ENCODE assay signal across 11 cellular contexts in the genomic region with DNA sequence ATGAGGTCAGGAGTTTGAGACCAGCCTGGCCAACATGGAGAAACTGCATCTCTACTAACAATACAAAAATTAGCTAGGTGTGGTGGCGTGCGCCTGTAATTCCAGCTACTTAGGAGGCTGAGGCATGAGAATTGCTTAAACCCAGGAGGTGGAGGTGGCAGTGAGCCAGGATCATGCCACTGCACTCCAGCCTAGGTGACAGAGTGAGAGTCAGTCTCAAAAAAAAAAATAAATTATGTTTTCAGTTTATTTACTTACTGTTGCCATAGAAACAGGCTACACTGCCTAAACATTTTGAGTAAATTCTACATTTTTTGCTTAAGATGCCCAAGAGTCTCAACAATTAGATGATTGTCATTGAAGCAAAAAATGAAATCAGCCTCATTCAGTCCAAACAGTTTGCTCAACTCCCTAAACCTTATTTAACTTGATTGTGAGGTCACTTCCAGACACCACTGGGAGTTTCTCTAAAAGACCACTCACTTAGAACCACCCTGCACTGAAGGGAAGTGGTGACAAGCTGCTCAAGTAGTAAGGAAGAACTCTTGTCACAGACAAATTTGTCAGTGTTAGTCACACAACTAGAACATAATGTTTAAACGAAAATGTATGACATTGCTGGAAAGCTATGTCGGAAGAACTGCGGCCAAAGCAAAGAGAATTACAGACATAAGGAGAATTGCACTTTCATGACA. TPM values are rescaled to one million over a fixed set of nuclear protein-coding genes. Genes with fewer than 3 reads are reported as not detected.
A peak's percentile ranks its signal among the peaks of the same experiment; 100 is the strongest.
DNase-seq lines count a peak whose midpoint lies in the region; ATAC-seq and TF ChIP-seq lines count a peak whose summit lies in the region.
"Had no signal": no experiment of that assay in that cellular context is flagged by ENCODE, and none has a peak within 500 bp of the region (broad histone marks: within the 10 kb centered on the region; RNA-seq: fewer than 3 reads in every experiment).

No MANE protein-coding gene starts in this region.

- intact Hi-C loops in IMR-90 (cut with micrococcal nuclease) = no loop called here

- H2BK15ac ChIP-seq in IMR-90 (ENCODE audit: low read depth, low read length) = 0 out of 3 replicates have a peak overlapping the region, but pooled peaks have one; percentile 17
- H2BK15ac ChIP-seq in mesendoderm (replicated peaks; ENCODE audit: low read depth) = no peak overlapping the region

- H3K4me2 ChIP-seq in IMR-90 (ENCODE audit: low read depth, low read length) (peak overlapping the region; percentile 93), mesendoderm (ENCODE audit: low read length) (no peak overlapping the region)

- H3K79me2 ChIP-seq in mesendoderm (ENCODE audit: control insufficient read depth, insufficient read depth, low read length) = no peaks in the 10 kb centered on the region

- peak overlapping the region; percentile 82 for H2BK5ac ChIP-seq in IMR-90 (ENCODE audit: low read depth, low read length, poor library complexity, severe bottlenecking)
- H2BK5ac ChIP-seq in mesendoderm (ENCODE audit: low read length) = no peak overlapping the region

- peak overlapping the region; percentile 34 for H3K27ac ChIP-seq in IMR-90 (ENCODE audit: insufficient read depth, low read length)
- no peak overlapping the region for H3K27ac ChIP-seq in mesendoderm (ENCODE audit: low read depth, low read length)

- no peak for TF ChIP-seq CTCF in IMR-90 (conservative IDR thresholded peaks at IDR 0.05; ENCODE audit: low read depth, low read length)

- peak overlapping the region; percentile 47; the same call in 1 of the 2 replicates for H2BK20ac ChIP-seq in IMR-90 (ENCODE audit: low read depth, low read length)

- H4K91ac ChIP-seq in IMR-90 (ENCODE audit: insufficient read depth, low read depth, low read length) = no peak overlapping the region; the same call in 1 of the 2 replicates

- DNase-seq in AG08395 (ENCODE audit: low spot score) = peak; percentile 70
- peak; percentile 92 for DNase-seq in IMR-90
- peak; percentile 83 for DNase-seq in dedifferentiated amniotic fluid mesenchymal stem cell (ENCODE audit: extremely low spot score)
- peak; percentile 40 for DNase-seq in mesendoderm
- no peak for DNase-seq in NCI-H510A (lab: John Stamatoyannopoulos, UW)
- DNase-seq in cerebellum (ENCODE audit: low spot score) = no peak
- DNase-seq: activated CD8-positive, alpha-beta memory T cell treated with anti-CD3 and anti-CD28 coated beads, Interleukin-2, amount 50 U/mL, for 4 hours; stimulated activated CD4-positive, alpha-beta T cell treated with anti-CD3 and anti-CD28 coated beads, Interleukin-12 subunit alpha, Interleukin-12 subunit beta, amount 100 ng/mL, for 4 hours had no signal

- CTCF ChIA-PET in IMR-90 (lab: Yijun Ruan, JAX) = interaction anchor here (0.5 kb wide), 1 partner anchor 161 kb away, joined by 12 read pairs; no protein-coding TSS in a partner anchor

- H4K8ac ChIP-seq in IMR-90 (ENCODE audit: low read depth in 2 of 2, low read length in 2 of 2) (peak overlapping the region in 1 of 2 experiments; percentile 41; a peak in 1 of 4 replicates), mesendoderm (ENCODE audit: low read depth, low read length) (no peak overlapping the region)

- H3K27me3 ChIP-seq in IMR-90 (ENCODE audit: control insufficient read depth, insufficient read depth, low read length) = no peaks in the 10 kb centered on the region
- H3K27me3 ChIP-seq in mesendoderm (ENCODE audit: insufficient read depth, low read length, poor library complexity) = no peaks in the 10 kb centered on the region

- peaks cover 7% of the 10 kb centered on the region; the same call in 1 of the 2 replicates for H3K4me1 ChIP-seq in IMR-90 (ENCODE audit: control insufficient read depth, insufficient read depth, low read length)
- H3K4me1 ChIP-seq in mesendoderm (ENCODE audit: control insufficient read depth, low read depth, low read length) = no peaks in the 10 kb centered on the region

- no peaks in the 10 kb centered on the region for H4K20me1 ChIP-seq in IMR-90 (ENCODE audit: insufficient read depth, low read length)

- no peaks in the 10 kb centered on the region for H3K9me3 ChIP-seq in IMR-90 (ENCODE audit: control insufficient read depth, insufficient read depth, low read length)

- dilution Hi-C loops in IMR-90 (cut with HindIII; ENCODE audit: low sequenced_read_pairs, unreplicated experiment) = no loop called here

- peak overlapping the region; percentile 71; the same call in 1 of the 2 replicates for H3K18ac ChIP-seq in IMR-90 (ENCODE audit: low read depth, low read length)
- no peak overlapping the region for H3K18ac ChIP-seq in mesendoderm (ENCODE audit: low read length)

- H3K14ac ChIP-seq in IMR-90 (replicated peaks; ENCODE audit: low read depth, low read length) = no peak overlapping the region; the same call in 1 of the 2 replicates

- peak; percentile 82 for ATAC-seq in IMR-90 (ENCODE audit: low read depth)
- no peak for ATAC-seq in GM18868 (IDR thresholded peaks at IDR 0.05; ENCODE audit: unreplicated experiment)
- ATAC-seq in HG02798 (IDR thresholded peaks at IDR 0.05; ENCODE audit: poor library complexity, unreplicated experiment) = no peak
- ATAC-seq: Panc1 had no signal

- no peak overlapping the region for H2AFZ ChIP-seq in IMR-90 (replicated peaks; ENCODE audit: low read length, poor library complexity)

- H2AK9ac ChIP-seq in IMR-90 (replicated peaks; ENCODE audit: low read depth, low read length, poor library complexity) = no peak overlapping the region

- H3K56ac ChIP-seq in IMR-90 (ENCODE audit: extremely low read depth, insufficient read depth, low read length) = no peak overlapping the region
- no peak overlapping the region for H3K56ac ChIP-seq in mesendoderm (ENCODE audit: low read length)

- POLR2A ChIA-PET in IMR-90 (lab: Charles Lee; ENCODE audit: unreplicated experiment) = no interaction called here

- H2AK5ac ChIP-seq in IMR-90 (ENCODE audit: low read depth, low read length) (peak overlapping the region; percentile 36; the same call in 1 of the 2 replicates), mesendoderm (ENCODE audit: low read length) (no peak overlapping the region)

- in situ Hi-C loops in IMR-90 (cut with MboI; ENCODE audit: low sequenced_read_pairs) = no loop called here

- BruUV-seq in IMR-90 (replicated peaks; lab: Mats Ljungman, UMichigan) = no TSS peak

- H3K4me3 ChIP-seq in IMR-90 (ENCODE audit: insufficient read depth, low read depth, low read length) (peak overlapping the region; percentile 36; the same call in 1 of the 2 replicates), mesendoderm (ENCODE audit: low read length) (no peak overlapping the region)

- no peak for TF ChIP-seq RAD21 in IMR-90 (IDR thresholded peaks at IDR 0.05; ENCODE audit: low read length)

- H3K36me3 ChIP-seq in IMR-90 (ENCODE audit: control insufficient read depth, insufficient read depth, low read length) = no peaks in the 10 kb centered on the region
- H3K36me3 ChIP-seq in mesendoderm (ENCODE audit: control insufficient read depth, insufficient read depth, low read length) = no peaks in the 10 kb centered on the region

- H3K9ac ChIP-seq in IMR-90 (ENCODE audit: low read depth, low read length) (no peak overlapping the region), mesendoderm (ENCODE audit: low read length) (no peak overlapping the region)

- no peaks in the 10 kb centered on the region for H3K9me1 ChIP-seq in IMR-90 (ENCODE audit: insufficient read depth, low read length)

- H4K5ac ChIP-seq in IMR-90 (ENCODE audit: low read depth, low read length) = no peak overlapping the region
- H4K5ac ChIP-seq in mesendoderm (ENCODE audit: low read length) = no peak overlapping the region

- no CpG with 5 or more reads among the region's 5 CpGs for WGBS in IMR-90 (ENCODE audit: extremely low coverage in 2 of 2, insufficient read length in 1 of 2), 2 experiments
- no CpG with 5 or more reads among the region's 5 CpGs for WGBS in mesendoderm (ENCODE audit: extremely low coverage, insufficient coverage, low lambda C conversion rate)

- TF ChIP-seq POLR2A in IMR-90 (IDR thresholded peaks at IDR 0.05; ENCODE audit: low read depth, low read length) = peak; percentile 58

- H3K4ac ChIP-seq in IMR-90 (ENCODE audit: low read depth, low read length) (peak overlapping the region; percentile 52), mesendoderm (ENCODE audit: low read depth, low read length) (no peak overlapping the region)

- H2BK120ac ChIP-seq in IMR-90 (ENCODE audit: low read depth, low read length) (peak overlapping the region; percentile 96; the same call in 1 of the 2 replicates), mesendoderm (ENCODE audit: low read depth, low read length) (no peak overlapping the region)

- no peaks in the 10 kb centered on the region for H3K79me1 ChIP-seq in IMR-90 (ENCODE audit: low read depth in 1 of 2, low read length in 2 of 2)
- H3K79me1 ChIP-seq in mesendoderm (ENCODE audit: low read length) = no peaks in the 10 kb centered on the region

- H3K23ac ChIP-seq in IMR-90 (ENCODE audit: low read depth, low read length) (peak overlapping the region; percentile 1; the same call in 1 of the 2 replicates), mesendoderm (ENCODE audit: low read length) (no peak overlapping the region)

TF ChIP-seq in IMR-90, 13 proteins besides CTCF, POLR2A, EP300 and RAD21:
- TF ChIP-seq MAFK (IDR thresholded peaks at IDR 0.05; ENCODE audit: low read depth, low read length) = peak; percentile 20; the same call in 1 of the 2 replicates
- no peak for TF ChIP-seq BHLHE40 (IDR thresholded peaks at IDR 0.05; ENCODE audit: low read depth, low read length)
- peak; percentile 1; the same call in 1 of the 2 replicates for TF ChIP-seq SMC3 (IDR thresholded peaks at IDR 0.05; ENCODE audit: low read depth, low read length)
- no peak for TF ChIP-seq MAZ (IDR thresholded peaks at IDR 0.05; ENCODE audit: borderline replicate concordance, low read depth, low read length)
- peak; percentile 59 for TF ChIP-seq FOS (IDR thresholded peaks at IDR 0.05; ENCODE audit: low read depth, low read length)
- TF ChIP-seq CEBPB (IDR thresholded peaks at IDR 0.05; ENCODE audit: low read depth, low read length) = peak; percentile 56; the same call in 1 of the 2 replicates

RNA-seq across cellular contexts. Expression of a gene that starts 9.8 kb away (rescaled TPM):
- 19.4 and 43.9 TPM in 2 replicates for total RNA-seq in IMR-90 (2012; rRNA removed)
- polyA plus RNA-seq in IMR-90 (2012; rRNA removed) = 22.6 and 30.5 TPM in 2 replicates
- 16.7 and 17.6 TPM in 2 replicates for polyA plus RNA-seq in IMR-90 (2012; cell fraction: cytosol; rRNA removed)
- 5.9 and 10.6 TPM in 2 replicates for polyA plus RNA-seq in IMR-90 (2012; cell fraction: nucleus; rRNA removed; ENCODE audit: low replicate concordance)
- 32.5 TPM for polyA plus RNA-seq in mesendoderm (2013, experiment 1 of 2)
- 33.9 TPM for polyA plus RNA-seq in mesendoderm (2013, experiment 2 of 2)
- total RNA-seq in cerebellum = 14.1 TPM

Comparison
In these comparisons a context has a peak if more than half of its experiments do, and no peak if none do; other contexts are left out.
1. DNase-seq: peak in AG08395 (single experiment), IMR-90 (single experiment), dedifferentiated amniotic fluid mesenchymal stem cell (single experiment) and mesendoderm (single experiment); none in NCI-H510A (single experiment) and cerebellum (single experiment).